ENCODE assay signal across 1 cellular context in genomic region chr10:11293332-11293731, GRCh38.
TF ChIP-seq lines count a peak whose summit lies in the region.

No MANE protein-coding gene starts in this region.

TF ChIP-seq in GM12878, 131 proteins besides CTCF, POLR2A, EP300 and RAD21:
- TF ChIP-seq CUX1 (IDR thresholded peaks at IDR 0.05; ENCODE audit: insufficient replicate concordance, low read depth, low read length) (no peak), RBBP5 (conservative IDR thresholded peaks at IDR 0.05) (no peak), NFYA (IDR thresholded peaks at IDR 0.05; ENCODE audit: borderline replicate concordance, low read depth, low read length) (no peak)
- TF ChIP-seq, protein P1, sequence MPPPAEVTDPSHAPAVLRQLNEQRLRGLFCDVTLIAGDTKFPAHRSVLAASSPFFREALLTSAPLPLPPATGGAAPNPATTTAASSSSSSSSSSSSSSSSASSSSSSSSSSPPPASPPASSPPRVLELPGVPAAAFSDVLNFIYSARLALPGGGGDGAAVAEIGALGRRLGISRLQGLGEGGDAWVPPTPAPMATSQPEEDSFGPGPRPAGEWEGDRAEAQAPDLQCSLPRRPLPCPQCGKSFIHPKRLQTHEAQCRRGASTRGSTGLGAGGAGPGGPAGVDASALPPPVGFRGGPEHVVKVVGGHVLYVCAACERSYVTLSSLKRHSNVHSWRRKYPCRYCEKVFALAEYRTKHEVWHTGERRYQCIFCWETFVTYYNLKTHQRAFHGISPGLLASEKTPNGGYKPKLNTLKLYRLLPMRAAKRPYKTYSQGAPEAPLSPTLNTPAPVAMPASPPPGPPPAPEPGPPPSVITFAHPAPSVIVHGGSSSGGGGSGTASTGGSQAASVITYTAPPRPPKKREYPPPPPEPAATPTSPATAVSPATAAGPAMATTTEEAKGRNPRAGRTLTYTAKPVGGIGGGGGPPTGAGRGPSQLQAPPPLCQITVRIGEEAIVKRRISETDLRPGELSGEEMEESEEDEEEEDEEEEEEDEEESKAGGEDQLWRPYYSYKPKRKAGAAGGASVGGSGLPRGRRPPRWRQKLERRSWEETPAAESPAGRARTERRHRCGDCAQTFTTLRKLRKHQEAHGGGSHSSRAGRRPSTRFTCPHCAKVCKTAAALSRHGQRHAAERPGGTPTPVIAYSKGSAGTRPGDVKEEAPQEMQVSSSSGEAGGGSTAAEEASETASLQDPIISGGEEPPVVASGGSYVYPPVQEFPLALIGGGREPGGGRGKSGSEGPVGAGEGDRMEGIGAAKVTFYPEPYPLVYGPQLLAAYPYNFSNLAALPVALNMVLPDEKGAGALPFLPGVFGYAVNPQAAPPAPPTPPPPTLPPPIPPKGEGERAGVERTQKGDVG (CRISPR knock-in tag; IDR thresholded peaks at IDR 0.05) = no peak
